14 cellular contexts compared by ENCODE assay signal in the genomic region with DNA sequence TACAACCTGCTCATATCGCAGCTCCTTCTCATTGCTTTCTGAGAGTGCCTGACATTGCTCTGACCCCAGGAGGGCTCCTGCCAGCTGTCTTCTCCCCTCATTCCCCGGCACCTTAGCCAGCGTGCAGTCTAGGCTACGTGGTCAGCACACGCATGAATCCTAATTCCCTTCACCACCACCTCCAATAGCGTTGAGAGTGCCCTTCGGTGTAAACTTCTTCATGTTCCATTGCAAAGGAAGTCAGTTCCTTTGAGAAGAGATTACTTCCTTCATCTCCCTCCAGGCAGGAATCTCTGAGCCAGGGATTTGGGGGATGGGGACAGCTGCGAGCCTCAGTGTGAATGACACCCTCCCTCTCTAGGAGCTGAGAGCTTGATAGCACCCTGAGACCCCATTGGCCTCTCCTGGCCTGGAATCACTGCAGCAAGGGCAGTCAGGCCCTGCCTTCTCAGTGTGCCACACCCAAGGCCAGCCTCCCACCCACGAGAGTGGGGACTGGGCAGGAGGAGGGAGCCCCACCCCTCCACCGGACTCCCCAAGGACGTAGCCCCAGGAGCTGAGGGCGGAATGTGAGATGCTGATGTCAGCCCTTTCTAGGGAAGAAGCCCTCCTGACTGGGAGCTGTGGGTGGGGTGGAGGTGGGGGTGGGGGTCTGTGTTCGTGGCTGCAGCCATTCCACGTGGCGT.
"Had no signal": no experiment of that assay in that cellular context is flagged by ENCODE, and none has a peak within 500 bp of the region (broad histone marks: within the 10 kb centered on the region; RNA-seq: fewer than 3 reads in every experiment).

No MANE protein-coding gene starts in this region.

- H3K36me3 ChIP-seq: cardiac muscle cell had no signal

- H3K27ac Mint-ChIP-seq: memory B cell; stimulated activated naive CD8-positive, alpha-beta T cell treated with anti-CD3 and anti-CD28 coated beads, Interleukin-15, amount 100 ng/mL, for 72 hours; T-helper 1 cell treated with Interleukin-12 subunit alpha and Interleukin-12 subunit beta and Interleukin-4 antibody, amounts not matched to agents 30 μg/mL and 1 μg/mL, for 36 hours had no signal

- H3K4me3 ChIP-seq: cardiac muscle cell, suprapubic skin, upper lobe of left lung had no signal

- DNase-seq: activated gamma-delta T cell; activated T-cell treated with anti-CD3 and anti-CD28 coated beads, Interleukin-2, amount 50 U/mL, for 48 hours; amygdala; foreskin melanocyte; occipital lobe; stimulated activated CD4-positive, alpha-beta T cell treated with anti-CD3 and anti-CD28 coated beads, Interleukin-2, amount 100 ng/mL, for 24 hours; upper lobe of left lung had no signal

- ATAC-seq: activated naive CD4-positive, alpha-beta T cell treated with anti-CD3 and anti-CD28 coated beads, Interleukin-2, amount 50 U/mL, for 72 hours; stimulated activated naive CD8-positive, alpha-beta T cell treated with anti-CD3 and anti-CD28 coated beads, Interleukin-15, amount 100 ng/mL, for 72 hours had no signal

- H3K27ac ChIP-seq: cardiac muscle cell, suprapubic skin, upper lobe of left lung, VCaP had no signal

- H3K4me3 Mint-ChIP-seq: memory B cell; stimulated activated naive CD8-positive, alpha-beta T cell treated with anti-CD3 and anti-CD28 coated beads, Interleukin-15, amount 100 ng/mL, for 72 hours; T-helper 1 cell treated with Interleukin-12 subunit alpha and Interleukin-12 subunit beta and Interleukin-4 antibody, amounts not matched to agents 30 μg/mL and 1 μg/mL, for 36 hours had no signal

- H3K27me3 ChIP-seq: cardiac muscle cell, suprapubic skin, upper lobe of left lung had no signal

- H3K27me3 Mint-ChIP-seq: memory B cell; stimulated activated naive CD8-positive, alpha-beta T cell treated with anti-CD3 and anti-CD28 coated beads, Interleukin-15, amount 100 ng/mL, for 72 hours had no signal

- H3K4me1 ChIP-seq: suprapubic skin, upper lobe of left lung had no signal

- H3K4me1 Mint-ChIP-seq: memory B cell; stimulated activated naive CD8-positive, alpha-beta T cell treated with anti-CD3 and anti-CD28 coated beads, Interleukin-15, amount 100 ng/mL, for 72 hours had no signal
